In the genomic region with DNA sequence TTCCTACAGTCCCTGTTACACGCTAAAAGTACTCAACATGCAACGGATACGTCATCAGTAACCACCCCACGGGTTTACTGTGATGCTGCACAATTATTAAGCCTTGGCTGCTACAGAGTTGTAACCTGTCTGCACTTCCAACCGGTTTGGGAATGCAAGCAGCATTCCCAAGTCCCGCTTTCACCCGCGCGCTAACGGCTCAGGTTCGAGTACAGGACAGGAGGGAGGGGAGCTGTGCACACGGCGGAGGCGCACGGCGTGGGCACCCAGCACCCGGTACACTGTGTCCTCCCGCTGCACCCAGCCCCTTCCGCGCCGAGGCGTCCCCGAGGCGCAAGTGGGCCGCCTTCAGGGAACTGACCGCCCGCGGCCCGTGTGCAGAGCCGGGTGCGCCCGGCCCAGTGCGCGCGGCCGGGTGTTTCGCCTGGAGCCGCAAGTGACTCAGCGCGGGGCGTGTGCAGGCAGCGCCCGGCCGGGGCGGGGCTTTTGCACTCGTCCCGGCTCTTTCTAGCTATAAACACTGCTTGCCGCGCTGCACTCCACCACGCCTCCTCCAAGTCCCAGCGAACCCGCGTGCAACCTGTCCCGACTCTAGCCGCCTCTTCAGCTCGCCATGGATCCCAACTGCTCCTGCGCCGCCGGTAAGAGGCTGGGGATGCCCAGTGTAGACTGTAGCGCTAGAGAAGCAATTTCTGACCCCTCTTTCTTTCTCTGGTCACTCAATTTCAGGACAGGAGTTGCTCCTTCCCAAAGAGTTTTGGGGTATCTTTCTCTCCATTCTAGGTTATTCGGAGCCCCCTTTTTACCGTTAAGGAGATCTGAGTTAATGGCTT, we compare ENCODE assay signal across 1 cellular context.
TF ChIP-seq lines count a peak whose summit lies in the region.

TSS of gene MT2A (plus strand) at position 542 of the 833 bp plus-strand sequence. CDS start at position 614, 72 bp downstream.

TF ChIP-seq in GM12878, 131 proteins besides CTCF, POLR2A, EP300 and RAD21 (continued from another document):
- TF ChIP-seq, protein P1, sequence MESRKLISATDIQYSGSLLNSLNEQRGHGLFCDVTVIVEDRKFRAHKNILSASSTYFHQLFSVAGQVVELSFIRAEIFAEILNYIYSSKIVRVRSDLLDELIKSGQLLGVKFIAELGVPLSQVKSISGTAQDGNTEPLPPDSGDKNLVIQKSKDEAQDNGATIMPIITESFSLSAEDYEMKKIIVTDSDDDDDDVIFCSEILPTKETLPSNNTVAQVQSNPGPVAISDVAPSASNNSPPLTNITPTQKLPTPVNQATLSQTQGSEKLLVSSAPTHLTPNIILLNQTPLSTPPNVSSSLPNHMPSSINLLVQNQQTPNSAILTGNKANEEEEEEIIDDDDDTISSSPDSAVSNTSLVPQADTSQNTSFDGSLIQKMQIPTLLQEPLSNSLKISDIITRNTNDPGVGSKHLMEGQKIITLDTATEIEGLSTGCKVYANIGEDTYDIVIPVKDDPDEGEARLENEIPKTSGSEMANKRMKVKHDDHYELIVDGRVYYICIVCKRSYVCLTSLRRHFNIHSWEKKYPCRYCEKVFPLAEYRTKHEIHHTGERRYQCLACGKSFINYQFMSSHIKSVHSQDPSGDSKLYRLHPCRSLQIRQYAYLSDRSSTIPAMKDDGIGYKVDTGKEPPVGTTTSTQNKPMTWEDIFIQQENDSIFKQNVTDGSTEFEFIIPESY (IDR thresholded peaks at IDR 0.05): no peak
- peak; percentile 28; the same call in 1 of the 2 replicates for TF ChIP-seq FOXK2 (IDR thresholded peaks at IDR 0.05)
- no peak for TF ChIP-seq MEF2A (IDR thresholded peaks at IDR 0.05; ENCODE audit: insufficient read depth, low read depth, low read length)
- TF ChIP-seq DPF2 (IDR thresholded peaks at IDR 0.05): peak; percentile 81
- TF ChIP-seq GATAD2B (conservative IDR thresholded peaks at IDR 0.05; ENCODE audit: low read depth): peak; percentile 79
- no peak for TF ChIP-seq NFIC (IDR thresholded peaks at IDR 0.05; ENCODE audit: low read depth, low read length)
- peak; percentile 33 to 34; a peak in 2 of 4 replicates for TF ChIP-seq IKZF2 (IDR thresholded peaks at IDR 0.05)
- peak; percentile 51; the same call in 1 of the 2 replicates for TF ChIP-seq MXI1 (IDR thresholded peaks at IDR 0.05; ENCODE audit: low read depth, low read length)
- TF ChIP-seq ZNF207 (IDR thresholded peaks at IDR 0.05; ENCODE audit: borderline replicate concordance): peak; percentile 78; the same call in 1 of the 2 replicates
- TF ChIP-seq NBN (IDR thresholded peaks at IDR 0.05): no peak
- TF ChIP-seq MLLT1 (IDR thresholded peaks at IDR 0.05): 0 out of 2 replicates have a peak, but pooled peaks have one; percentile 37
- TF ChIP-seq, protein P2, sequence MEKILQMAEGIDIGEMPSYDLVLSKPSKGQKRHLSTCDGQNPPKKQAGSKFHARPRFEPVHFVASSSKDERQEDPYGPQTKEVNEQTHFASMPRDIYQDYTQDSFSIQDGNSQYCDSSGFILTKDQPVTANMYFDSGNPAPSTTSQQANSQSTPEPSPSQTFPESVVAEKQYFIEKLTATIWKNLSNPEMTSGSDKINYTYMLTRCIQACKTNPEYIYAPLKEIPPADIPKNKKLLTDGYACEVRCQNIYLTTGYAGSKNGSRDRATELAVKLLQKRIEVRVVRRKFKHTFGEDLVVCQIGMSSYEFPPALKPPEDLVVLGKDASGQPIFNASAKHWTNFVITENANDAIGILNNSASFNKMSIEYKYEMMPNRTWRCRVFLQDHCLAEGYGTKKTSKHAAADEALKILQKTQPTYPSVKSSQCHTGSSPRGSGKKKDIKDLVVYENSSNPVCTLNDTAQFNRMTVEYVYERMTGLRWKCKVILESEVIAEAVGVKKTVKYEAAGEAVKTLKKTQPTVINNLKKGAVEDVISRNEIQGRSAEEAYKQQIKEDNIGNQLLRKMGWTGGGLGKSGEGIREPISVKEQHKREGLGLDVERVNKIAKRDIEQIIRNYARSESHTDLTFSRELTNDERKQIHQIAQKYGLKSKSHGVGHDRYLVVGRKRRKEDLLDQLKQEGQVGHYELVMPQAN (conservative IDR thresholded peaks at IDR 0.05): peak; percentile 33; the same call in 1 of the 2 replicates
- TF ChIP-seq CEBPB (IDR thresholded peaks at IDR 0.05; ENCODE audit: borderline replicate concordance in 1 of 2, low read depth in 2 of 2, low read length in 2 of 2): no peak
- peak; percentile 46; the same call in 1 of the 2 replicates for TF ChIP-seq RUNX3 (IDR thresholded peaks at IDR 0.05; ENCODE audit: low read length)
- no peak for TF ChIP-seq POU2F2 (IDR thresholded peaks at IDR 0.05; ENCODE audit: borderline replicate concordance, low read depth, low read length)
- peak; percentile 100 for TF ChIP-seq LARP7 (IDR thresholded peaks at IDR 0.05)
- no peak for TF ChIP-seq HDAC2 (IDR thresholded peaks at IDR 0.05)
- peak; percentile 55 for TF ChIP-seq KLF5 (IDR thresholded peaks at IDR 0.05; ENCODE audit: partially characterized antibody)
- TF ChIP-seq RCOR1 (conservative IDR thresholded peaks at IDR 0.05; ENCODE audit: low read depth, low read length): no peak
- TF ChIP-seq SMC3 (IDR thresholded peaks at IDR 0.05; ENCODE audit: borderline replicate concordance, low read length): no peak
- peak; percentile 89; the same call in 1 of the 2 replicates for TF ChIP-seq BACH1 (IDR thresholded peaks at IDR 0.05; ENCODE audit: borderline replicate concordance)
- peak; percentile 60 for TF ChIP-seq RB1 (IDR thresholded peaks at IDR 0.05; ENCODE audit: borderline replicate concordance)
- TF ChIP-seq PAX5 (IDR thresholded peaks at IDR 0.05; ENCODE audit: borderline replicate concordance, low read depth, low read length): no peak
- TF ChIP-seq PAX8 (IDR thresholded peaks at IDR 0.05): no peak
- peak; percentile 48 to 85; a peak in 3 of 4 replicates for TF ChIP-seq BHLHE40 (IDR thresholded peaks at IDR 0.05; ENCODE audit: borderline replicate concordance in 1 of 2, low read depth in 2 of 2, low read length in 1 of 2)
- TF ChIP-seq TCF3 (IDR thresholded peaks at IDR 0.05; ENCODE audit: borderline replicate concordance, insufficient read depth, low read depth, low read length): 0 out of 2 replicates have a peak, but pooled peaks have one; percentile 18
- peak; percentile 29; the same call in 1 of the 2 replicates for TF ChIP-seq TCF12 (IDR thresholded peaks at IDR 0.05; ENCODE audit: low read depth, low read length)
- peak; percentile 77; the same call in 1 of the 2 replicates for TF ChIP-seq MAX (IDR thresholded peaks at IDR 0.05; ENCODE audit: low read depth, low read length)
- no peak for TF ChIP-seq STAT3 (IDR thresholded peaks at IDR 0.05; ENCODE audit: low read depth, low read length)
- peak; percentile 56 for TF ChIP-seq SIN3A (IDR thresholded peaks at IDR 0.05; ENCODE audit: low read depth, low read length)
- TF ChIP-seq, protein P3, sequence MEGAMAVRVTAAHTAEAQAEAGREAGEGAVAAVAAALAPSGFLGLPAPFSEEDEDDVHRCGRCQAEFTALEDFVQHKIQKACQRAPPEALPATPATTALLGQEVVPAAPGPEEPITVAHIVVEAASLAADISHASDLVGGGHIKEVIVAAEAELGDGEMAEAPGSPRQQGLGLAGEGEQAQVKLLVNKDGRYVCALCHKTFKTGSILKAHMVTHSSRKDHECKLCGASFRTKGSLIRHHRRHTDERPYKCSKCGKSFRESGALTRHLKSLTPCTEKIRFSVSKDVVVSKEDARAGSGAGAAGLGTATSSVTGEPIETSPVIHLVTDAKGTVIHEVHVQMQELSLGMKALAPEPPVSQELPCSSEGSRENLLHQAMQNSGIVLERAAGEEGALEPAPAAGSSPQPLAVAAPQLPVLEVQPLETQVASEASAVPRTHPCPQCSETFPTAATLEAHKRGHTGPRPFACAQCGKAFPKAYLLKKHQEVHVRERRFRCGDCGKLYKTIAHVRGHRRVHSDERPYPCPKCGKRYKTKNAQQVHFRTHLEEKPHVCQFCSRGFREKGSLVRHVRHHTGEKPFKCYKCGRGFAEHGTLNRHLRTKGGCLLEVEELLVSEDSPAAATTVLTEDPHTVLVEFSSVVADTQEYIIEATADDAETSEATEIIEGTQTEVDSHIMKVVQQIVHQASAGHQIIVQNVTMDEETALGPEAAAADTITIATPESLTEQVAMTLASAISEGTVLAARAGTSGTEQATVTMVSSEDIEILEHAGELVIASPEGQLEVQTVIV (IDR thresholded peaks at IDR 0.05; ENCODE audit: borderline replicate concordance, partially characterized antibody): no peak
- TF ChIP-seq, protein P4, sequence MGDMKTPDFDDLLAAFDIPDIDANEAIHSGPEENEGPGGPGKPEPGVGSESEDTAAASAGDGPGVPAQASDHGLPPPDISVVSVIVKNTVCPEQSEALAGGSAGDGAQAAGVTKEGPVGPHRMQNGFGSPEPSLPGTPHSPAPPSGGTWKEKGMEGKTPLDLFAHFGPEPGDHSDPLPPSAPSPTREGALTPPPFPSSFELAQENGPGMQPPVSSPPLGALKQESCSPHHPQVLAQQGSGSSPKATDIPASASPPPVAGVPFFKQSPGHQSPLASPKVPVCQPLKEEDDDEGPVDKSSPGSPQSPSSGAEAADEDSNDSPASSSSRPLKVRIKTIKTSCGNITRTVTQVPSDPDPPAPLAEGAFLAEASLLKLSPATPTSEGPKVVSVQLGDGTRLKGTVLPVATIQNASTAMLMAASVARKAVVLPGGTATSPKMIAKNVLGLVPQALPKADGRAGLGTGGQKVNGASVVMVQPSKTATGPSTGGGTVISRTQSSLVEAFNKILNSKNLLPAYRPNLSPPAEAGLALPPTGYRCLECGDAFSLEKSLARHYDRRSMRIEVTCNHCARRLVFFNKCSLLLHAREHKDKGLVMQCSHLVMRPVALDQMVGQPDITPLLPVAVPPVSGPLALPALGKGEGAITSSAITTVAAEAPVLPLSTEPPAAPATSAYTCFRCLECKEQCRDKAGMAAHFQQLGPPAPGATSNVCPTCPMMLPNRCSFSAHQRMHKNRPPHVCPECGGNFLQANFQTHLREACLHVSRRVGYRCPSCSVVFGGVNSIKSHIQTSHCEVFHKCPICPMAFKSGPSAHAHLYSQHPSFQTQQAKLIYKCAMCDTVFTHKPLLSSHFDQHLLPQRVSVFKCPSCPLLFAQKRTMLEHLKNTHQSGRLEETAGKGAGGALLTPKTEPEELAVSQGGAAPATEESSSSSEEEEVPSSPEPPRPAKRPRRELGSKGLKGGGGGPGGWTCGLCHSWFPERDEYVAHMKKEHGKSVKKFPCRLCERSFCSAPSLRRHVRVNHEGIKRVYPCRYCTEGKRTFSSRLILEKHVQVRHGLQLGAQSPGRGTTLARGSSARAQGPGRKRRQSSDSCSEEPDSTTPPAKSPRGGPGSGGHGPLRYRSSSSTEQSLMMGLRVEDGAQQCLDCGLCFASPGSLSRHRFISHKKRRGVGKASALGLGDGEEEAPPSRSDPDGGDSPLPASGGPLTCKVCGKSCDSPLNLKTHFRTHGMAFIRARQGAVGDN (IDR thresholded peaks at IDR 0.05): peak; percentile 54; the same call in 1 of the 2 replicates
- no peak for TF ChIP-seq ATF7 (IDR thresholded peaks at IDR 0.05; ENCODE audit: low read depth)
- peak; percentile 77; the same call in 1 of the 2 replicates for TF ChIP-seq ZNF217 (IDR thresholded peaks at IDR 0.05)
- no peak for TF ChIP-seq BCL3 (IDR thresholded peaks at IDR 0.05; ENCODE audit: borderline replicate concordance, insufficient read depth, low read depth, low read length, poor library complexity, severe bottlenecking)
- 0 out of 2 replicates have a peak, but pooled peaks have one; percentile 32 for TF ChIP-seq JUND (IDR thresholded peaks at IDR 0.05; ENCODE audit: low read depth, low read length)
- 0 out of 2 replicates have a peak, but pooled peaks have one; percentile 30 for TF ChIP-seq TBL1XR1 (IDR thresholded peaks at IDR 0.05; ENCODE audit: low read depth, low read length)
- TF ChIP-seq RELA (IDR thresholded peaks at IDR 0.05; ENCODE audit: borderline replicate concordance, partially characterized antibody): peak; percentile 23
- 0 out of 2 replicates have a peak, but pooled peaks have one; percentile 11 for TF ChIP-seq EED (IDR thresholded peaks at IDR 0.05; ENCODE audit: low read depth)
- no peak for TF ChIP-seq CBX5 (IDR thresholded peaks at IDR 0.05; ENCODE audit: low read depth)
- peak; percentile 78 for TF ChIP-seq POLR2AphosphoS5 (IDR thresholded peaks at IDR 0.05; ENCODE audit: low read length)
- TF ChIP-seq STAT1 (conservative IDR thresholded peaks at IDR 0.05): no peak
